ENCODE assay signal across 2 cellular contexts in the genomic region with DNA sequence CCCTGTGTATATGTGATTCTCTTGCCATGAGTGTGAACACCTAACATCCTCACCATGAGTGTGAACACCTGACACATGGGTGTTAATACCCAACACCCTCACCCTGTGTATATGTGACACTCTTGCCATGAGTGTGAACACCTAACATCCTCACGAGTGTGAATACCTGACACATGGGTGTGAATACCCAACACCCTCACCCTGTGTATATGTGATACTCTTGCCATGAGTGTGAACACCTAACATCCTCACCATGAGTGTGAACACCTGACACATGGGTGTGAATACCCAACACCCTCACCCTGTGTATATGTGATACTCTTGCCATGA. TPM values are rescaled to one million over a fixed set of nuclear protein-coding genes. Genes with fewer than 3 reads are reported as not detected.
"Had no signal": no experiment of that assay in that cellular context is flagged by ENCODE, and none has a peak within 500 bp of the region (broad histone marks: within the 10 kb centered on the region; RNA-seq: fewer than 3 reads in every experiment).

No MANE protein-coding gene starts in this region.

RNA-seq across cellular contexts. Expression of a gene that starts 28.1 kb away (rescaled TPM):
- total RNA-seq: MCF 10A, NCI-H460 had no signal
